In genomic region chr7:87926581-87927461, GRCh38 we compare ENCODE assay signal across 7 cellular contexts. TPM values are rescaled to one million over a fixed set of nuclear protein-coding genes. Genes with fewer than 3 reads are reported as not detected.
DNase-seq lines count a peak whose midpoint lies in the region; ATAC-seq, FAIRE-seq and TF ChIP-seq lines count a peak whose summit lies in the region.

No MANE protein-coding gene starts in this region.

- no peak overlapping the region for H3K9ac ChIP-seq in colonic mucosa (ENCODE audit: low read depth in 2 of 2, low read length in 2 of 2)

- no peaks in the 10 kb centered on the region for H3K4me1 Mint-ChIP-seq in HFFc6 (ENCODE audit: low read depth)

- H3K4me3 ChIP-seq in colonic mucosa (no peak overlapping the region), heart left ventricle (no peak overlapping the region)

- H3K36me3 ChIP-seq in colonic mucosa (no peaks in the 10 kb centered on the region), heart left ventricle (no peaks in the 10 kb centered on the region)

- intact Hi-C loops in colonic mucosa (cut with DNase I): no loop called here
- intact Hi-C loops in heart left ventricle (cut with DNase I): no loop called here

- peak; percentile 64 for FAIRE-seq in H54 (lab: Jason Lieb, UNC)

- H3K27ac ChIP-seq in colonic mucosa: no peak overlapping the region
- no peak overlapping the region for H3K27ac ChIP-seq in heart left ventricle

- no peaks in the 10 kb centered on the region for H3K27me3 ChIP-seq in colonic mucosa
- H3K27me3 ChIP-seq in heart left ventricle: peaks cover 0 to 2% (median 0%) of the 10 kb centered on the region in 9 donors

- ATAC-seq in heart left ventricle: no peak

- TF ChIP-seq CTCF in colonic mucosa (IDR thresholded peaks at IDR 0.05): no peak
- TF ChIP-seq CTCF in HFFc6 (IDR thresholded peaks at IDR 0.05): no peak
- TF ChIP-seq CTCF in heart left ventricle (IDR thresholded peaks at IDR 0.05): no peak

- H3K9me3 ChIP-seq in colonic mucosa (no peaks in the 10 kb centered on the region), heart left ventricle (no peaks in the 10 kb centered on the region)

- H3K27me3 Mint-ChIP-seq in HFFc6 (ENCODE audit: insufficient read depth): peaks cover 12% of the 10 kb centered on the region; the same call in 1 of the 2 replicates

- H3K27ac Mint-ChIP-seq in HFFc6: no peak overlapping the region

- H3K4me3 Mint-ChIP-seq in HFFc6: no peak overlapping the region

- WGBS in heart left ventricle, 4 donors: 45 to 57% (median 53%) methylated on average over 5 to 6 of the region's 6 CpGs

- TF ChIP-seq POLR2A in GM18526 (IDR thresholded peaks at IDR 0.05; ENCODE audit: extremely low read depth, insufficient read length): peak; percentile 51
- no peak for TF ChIP-seq POLR2A in H54 (IDR thresholded peaks at IDR 0.05; ENCODE audit: low read depth, low read length)
- TF ChIP-seq POLR2A in heart left ventricle (IDR thresholded peaks at IDR 0.05): no peak

- no peaks in the 10 kb centered on the region for H3K9me3 Mint-ChIP-seq in HFFc6

- DNase-seq in H54 (ENCODE audit: insufficient read length, low spot score) (no peak), M059J (ENCODE audit: low read depth) (peak; percentile 63), colonic mucosa (peak; percentile 42), HFFc6 (no peak), GDM1 (lab: John Stamatoyannopoulos, UW) (no peak), heart left ventricle (no peak)

- H3K4me1 ChIP-seq in colonic mucosa (no peaks in the 10 kb centered on the region), heart left ventricle (no peaks in the 10 kb centered on the region)

- no peaks in the 10 kb centered on the region for H3K36me3 Mint-ChIP-seq in HFFc6 (ENCODE audit: low read depth)

RNA-seq across cellular contexts. Expression of gene ADAM22, which starts 7.2 kb away (rescaled TPM):
- total RNA-seq in M059J (2014; rRNA removed; shearing (Covaris generic)): 0.74 and 1.4 TPM in 2 replicates
- total RNA-seq in colonic mucosa (1 to 10 TPM; 2.6 to 2.8 TPM), heart left ventricle (1 to 10 TPM in 6 of 9 donors, under 1 TPM in 3; 0.75 to 3.4 (median 1.5) TPM)
- under 1 TPM in 5 of 6 experiments, not detected in 1; 0.05 to 0.24 (median 0.12) TPM for total RNA-seq in HFFc6 (2021; fragmentation: NEBNext Ultra II Directional; extraction: Animal tissue kit (Norgen Biotek cat#: 25700))
- under 1 TPM; 0.27 to 0.73 TPM for polyA plus RNA-seq in heart left ventricle

RNA-seq across cellular contexts. Expression of gene DBF4, which starts 50.5 kb away (rescaled TPM):
- 62.1 and 69.3 TPM in 2 replicates for total RNA-seq in M059J (2014; rRNA removed; shearing (Covaris generic))
- total RNA-seq in colonic mucosa (10 to 100 TPM; 17.8 to 31.4 TPM), heart left ventricle (1 to 10 TPM; 1.0 to 7.8 (median 2.8) TPM)
- total RNA-seq in HFFc6 (2021; fragmentation: NEBNext Ultra II Directional; extraction: Animal tissue kit (Norgen Biotek cat#: 25700)): 10 to 100 TPM; 16.1 to 25.3 (median 23.5) TPM
- 1 to 10 TPM; 1.2 to 2.4 TPM for polyA plus RNA-seq in heart left ventricle

RNA-seq across cellular contexts. Expression of gene SLC25A40, which starts 50.7 kb away (rescaled TPM):
- 39.9 and 46.9 TPM in 2 replicates for total RNA-seq in M059J (2014; rRNA removed; shearing (Covaris generic))
- total RNA-seq in colonic mucosa (10 to 100 TPM; 25.7 to 39.6 TPM), heart left ventricle (10 to 100 TPM; 11.0 to 29.1 (median 22.6) TPM)
- 10 to 100 TPM; 13.1 to 19.0 (median 15.7) TPM for total RNA-seq in HFFc6 (2021; fragmentation: NEBNext Ultra II Directional; extraction: Animal tissue kit (Norgen Biotek cat#: 25700))
- polyA plus RNA-seq in heart left ventricle: 1 to 10 TPM; 6.0 to 9.0 TPM

Comparison
In these comparisons a context has a peak if more than half of its experiments do, and no peak if none do; other contexts are left out.
1. DNase-seq: peak in M059J (single experiment) and colonic mucosa (single experiment); none in H54 (single experiment), HFFc6 (single experiment), GDM1 (single experiment) and heart left ventricle (0 of 5).